In genomic region chr18:55779461-55779710, GRCh38 we compare ENCODE assay signal across 9 cellular contexts.
A peak's percentile ranks its signal among the peaks of the same experiment; 100 is the strongest.
DNase-seq lines count a peak whose midpoint lies in the region; ATAC-seq, FAIRE-seq and TF ChIP-seq lines count a peak whose summit lies in the region.
"Had no signal": no experiment of that assay in that cellular context is flagged by ENCODE, and none has a peak within 500 bp of the region (broad histone marks: within the 10 kb centered on the region; RNA-seq: fewer than 3 reads in every experiment).

No MANE protein-coding gene starts in this region.

- ATAC-seq in HG02763 (IDR thresholded peaks at IDR 0.05; ENCODE audit: unreplicated experiment) = no peak

- H3K9ac ChIP-seq in kidney (ENCODE audit: low read length in 2 of 2) = peak overlapping the region in 1 of 2 donors; percentile 36

- intact Hi-C loops in kidney (cut with DNase I) = no loop called here

- H3K4me3 ChIP-seq in kidney (ENCODE audit: low read length in 2 of 2) = peak overlapping the region; percentile 52 to 59

- TF ChIP-seq CTCF in kidney (IDR thresholded peaks at IDR 0.05; ENCODE audit: borderline replicate concordance, extremely low read depth, insufficient read depth) = no peak

- FAIRE-seq in kidney (lab: Jason Lieb, UNC) = no peak

- no peaks in the 10 kb centered on the region for H3K36me3 ChIP-seq in kidney (ENCODE audit: control insufficient read depth in 1 of 2, insufficient read depth in 2 of 2, low read length in 2 of 2)

- H3K4me1 ChIP-seq in kidney (ENCODE audit: control insufficient read depth in 1 of 2, insufficient read depth in 1 of 2, low read depth in 1 of 2, low read length in 2 of 2) = peaks cover 0 to 2% of the 10 kb centered on the region in 2 donors

- H3K9me3 ChIP-seq in kidney (ENCODE audit: control insufficient read depth in 1 of 2, low read length in 2 of 2) = no peaks in the 10 kb centered on the region

- DNase-seq in NCI-H2107 treated with DMSO at 0.1 percent for 48 hours (lab: John Stamatoyannopoulos, UW; ENCODE audit: unreplicated experiment) (peak; percentile 41), NCI-H2107 (lab: John Stamatoyannopoulos, UW) (no peak), kidney (no peak), superior temporal gyrus (ENCODE audit: extremely low spot score) (peak; percentile 73), NCI-H187 (lab: John Stamatoyannopoulos, UW) (no peak), dedifferentiated amniotic fluid mesenchymal stem cell (ENCODE audit: extremely low spot score) (no peak)

- H3K27ac ChIP-seq in angular gyrus (ENCODE audit: low read depth, low read length) (peak overlapping the region; percentile 72), kidney (ENCODE audit: low read depth in 2 of 2, low read length in 2 of 2) (no peak overlapping the region)
- H3K27ac ChIP-seq: C4-2B had no signal

Comparison
In these comparisons a context has a peak if more than half of its experiments do, and no peak if none do; other contexts are left out.
1. DNase-seq: peak in NCI-H2107 treated with DMSO at 0.1 percent for 48 hours (single experiment) and superior temporal gyrus (single experiment); none in NCI-H2107 (single experiment), kidney (single experiment), NCI-H187 (0 of 2) and dedifferentiated amniotic fluid mesenchymal stem cell (single experiment).